In the genomic region with DNA sequence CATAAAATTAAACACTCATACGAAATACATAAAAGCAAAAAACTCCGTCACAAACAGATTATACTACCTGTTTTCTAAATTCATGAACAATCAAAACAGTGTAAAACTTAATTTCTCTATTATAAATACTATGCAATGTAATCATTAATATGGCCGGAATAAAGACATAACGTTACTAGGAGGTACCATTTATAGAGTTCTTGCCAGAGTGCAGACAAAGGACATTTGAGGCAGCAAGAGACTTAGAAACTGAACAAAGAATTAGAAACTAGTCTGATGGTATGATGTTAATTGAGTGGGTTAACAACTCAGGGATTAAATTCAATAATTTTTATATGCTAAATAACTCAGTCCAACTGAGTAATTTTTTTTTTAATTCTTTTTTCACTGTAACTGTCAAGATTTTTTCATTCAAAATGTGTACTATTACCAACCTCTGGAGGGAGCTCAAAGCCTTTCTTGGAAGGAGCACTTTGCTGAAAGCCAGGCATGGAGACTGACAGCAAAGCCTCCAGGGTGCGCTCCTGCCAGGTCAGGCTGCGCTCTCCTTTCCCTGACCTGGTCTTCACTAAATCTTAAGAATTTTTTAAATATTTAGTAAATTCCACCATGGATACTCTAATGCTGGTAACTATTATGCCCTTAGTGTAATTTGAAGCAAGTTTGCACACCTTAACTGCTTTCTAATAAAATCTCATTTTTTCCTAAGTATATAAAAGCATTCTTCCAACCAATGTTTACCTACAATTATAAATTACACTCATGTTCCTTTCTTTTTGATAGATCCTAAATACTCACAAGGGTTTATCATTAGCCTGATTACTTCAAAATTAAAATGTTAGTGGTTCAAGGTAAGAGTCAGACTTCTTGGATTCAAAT, we compare ENCODE assay signal across 8 cellular contexts. TPM values are rescaled to one million over a fixed set of nuclear protein-coding genes. Genes with fewer than 3 reads are reported as not detected.
DNase-seq lines count a peak whose midpoint lies in the region; ATAC-seq and TF ChIP-seq lines count a peak whose summit lies in the region.

No MANE protein-coding gene starts in this region.

- no peaks in the 10 kb centered on the region for H3K9me3 ChIP-seq in mammary epithelial cell (replicated peaks; ENCODE audit: insufficient read depth, low read length)

- no peaks in the 10 kb centered on the region for H3K9me3 Mint-ChIP-seq in T-helper 2 cell treated with Interferon-gamma antibody and Interleukin-4, amounts not matched to agents 5 μg/mL and 100 μg/mL, for 36 hours

- no peak overlapping the region for H3K4me3 Mint-ChIP-seq in T-helper 2 cell treated with Interferon-gamma antibody and Interleukin-4, amounts not matched to agents 5 μg/mL and 100 μg/mL, for 36 hours

- intact Hi-C loops in mammary epithelial cell (cut with micrococcal nuclease), result loop anchor here (1.0 to 5.0 kb wide), 8 partner anchors 60 to 1568 kb away; partner anchors contain the start of gene LAPTM4A

- TF ChIP-seq CTCF in GM12872 (IDR thresholded peaks at IDR 0.05; ENCODE audit: insufficient read depth, low read depth, low read length) (peak; percentile 68), mammary epithelial cell (conservative IDR thresholded peaks at IDR 0.05 in 1 of 2, IDR thresholded peaks at IDR 0.05 in 1 of 2; ENCODE audit: extremely low read depth in 1 of 2, insufficient read depth in 1 of 2, low read depth in 1 of 2, low read length in 2 of 2) (peak; percentile 85 to 87)

- no peak overlapping the region for H3K4me2 ChIP-seq in mammary epithelial cell (ENCODE audit: insufficient read depth, low read depth, low read length)

- no peaks in the 10 kb centered on the region for H3K4me1 ChIP-seq in mammary epithelial cell (ENCODE audit: insufficient read depth, low read length)

- H3K4me1 Mint-ChIP-seq in T-helper 2 cell treated with Interferon-gamma antibody and Interleukin-4, amounts not matched to agents 5 μg/mL and 100 μg/mL, for 36 hours (ENCODE audit: low read depth), result no peaks in the 10 kb centered on the region

- dilution Hi-C loops in mammary epithelial cell (cut with HindIII; ENCODE audit: low sequenced_read_pairs), result no loop called here

- WGBS in mammary epithelial cell (ENCODE audit: low coverage, missing lambda C conversion rate), result 53% methylated on average over 6 of the region's 6 CpGs

- H4K20me1 ChIP-seq in mammary epithelial cell (ENCODE audit: insufficient read depth, low read length), result no peaks in the 10 kb centered on the region

- ATAC-seq in HG02798 (IDR thresholded peaks at IDR 0.05; ENCODE audit: poor library complexity, unreplicated experiment), result peak; percentile 88

- in situ Hi-C loops in mammary epithelial cell (cut with MboI; ENCODE audit: low sequenced_read_pairs in 2 of 2), result no loop called here

- no peaks in the 10 kb centered on the region for H3K27me3 Mint-ChIP-seq in T-helper 2 cell treated with Interferon-gamma antibody and Interleukin-4, amounts not matched to agents 5 μg/mL and 100 μg/mL, for 36 hours (ENCODE audit: low read depth)

- H3K27ac ChIP-seq in mammary epithelial cell (ENCODE audit: insufficient read depth, low read depth, low read length), result no peak overlapping the region

- CTCF ChIA-PET in mammary epithelial cell (lab: Charles Lee; ENCODE audit: low non-redundant PET), result interaction anchor here (0.6 to 1.0 kb wide), 4 partner anchors 21 to 817 kb away, joined by 3 to 9 read pairs (median 6); no protein-coding TSS in a partner anchor

- no peak overlapping the region for H3K9ac ChIP-seq in mammary epithelial cell (ENCODE audit: insufficient read depth, low read length)

- no peaks in the 10 kb centered on the region for H3K27me3 ChIP-seq in mammary epithelial cell (ENCODE audit: insufficient read depth, low read length)

- H2AFZ ChIP-seq in mammary epithelial cell (ENCODE audit: low read depth, low read length), result no peak overlapping the region

- no TSS peak for BruUV-seq in mammary epithelial cell (replicated peaks; lab: Mats Ljungman, UMichigan)

- H3K36me3 Mint-ChIP-seq in T-helper 2 cell treated with Interferon-gamma antibody and Interleukin-4, amounts not matched to agents 5 μg/mL and 100 μg/mL, for 36 hours (ENCODE audit: low read depth), result no peaks in the 10 kb centered on the region

- H3K27ac Mint-ChIP-seq in T-helper 2 cell treated with Interferon-gamma antibody and Interleukin-4, amounts not matched to agents 5 μg/mL and 100 μg/mL, for 36 hours, result no peak overlapping the region

- H3K36me3 ChIP-seq in mammary epithelial cell (ENCODE audit: insufficient read depth, low read length), result no peaks in the 10 kb centered on the region

- H3K79me2 ChIP-seq in mammary epithelial cell (ENCODE audit: insufficient read depth, low read length), result no peaks in the 10 kb centered on the region

- no peak overlapping the region for H3K4me3 ChIP-seq in mammary epithelial cell (replicated peaks in 1 of 3; ENCODE audit: insufficient read depth in 1 of 3, low read depth in 2 of 3, low read length in 3 of 3)

- DNase-seq in 8988T (peak; percentile 38), NCI-H146 (lab: John Stamatoyannopoulos, UW) (peak; percentile 56), mammary epithelial cell (peak; percentile 49), inferior parietal cortex (ENCODE audit: extremely low spot score) (peak; percentile 72)
- peak; percentile 15 for DNase-seq in T-helper 2 cell treated with Interferon-gamma antibody and Interleukin-4, amounts not matched to agents 5 μg/mL and 100 μg/mL, for 36 hours (ENCODE audit: low spot score)
- DNase-seq in stimulated activated CD4-positive, alpha-beta T cell treated with anti-CD3 and anti-CD28 coated beads, Interleukin-1b, Interleukin-23, amount 100 ng/mL, for 48 hours, result peak; percentile 12

RNA-seq across cellular contexts. Expression of gene WDR35, which starts 34.1 kb away (rescaled TPM):
- total RNA-seq in mammary epithelial cell, result 10 to 100 TPM in 1 of 2 donors, 1 to 10 TPM in 1; 8.8 to 11.5 TPM
- 4.1 TPM for polyA plus RNA-seq in mammary epithelial cell
- polyA minus RNA-seq in mammary epithelial cell, result 6.8 TPM

RNA-seq across cellular contexts. Expression of gene TTC32, which starts 54.0 kb away (rescaled TPM):
- total RNA-seq in mammary epithelial cell, result 10 to 100 TPM in 1 of 2 donors, 1 to 10 TPM in 1; 8.0 to 12.5 TPM
- polyA plus RNA-seq in mammary epithelial cell, result 4.8 TPM
- not detected for polyA minus RNA-seq in mammary epithelial cell

RNA-seq across cellular contexts. Expression of gene MATN3, which starts 56.7 kb away (rescaled TPM):
- total RNA-seq in mammary epithelial cell, result 1 to 10 TPM; 4.8 TPM
- 3.4 TPM for polyA plus RNA-seq in mammary epithelial cell
- not detected for polyA minus RNA-seq in mammary epithelial cell

Comparison
In these comparisons a context has a peak if more than half of its experiments do, and no peak if none do; other contexts are left out.
1. DNase-seq: peak in every context shown above with its lines; median percentile 72 in inferior parietal cortex; 56 in NCI-H146; 49 in mammary epithelial cell; 38 in 8988T; 15 in T-helper 2 cell treated with Interferon-gamma antibody and Interleukin-4, amounts not matched to agents 5 μg/mL and 100 μg/mL, for 36 hours; 12 in stimulated activated CD4-positive, alpha-beta T cell treated with anti-CD3 and anti-CD28 coated beads, Interleukin-1b, Interleukin-23, amount 100 ng/mL, for 48 hours.